In genomic region chr6:34045698-34046097, GRCh38 we compare ENCODE assay signal across 19 cellular contexts.
DNase-seq lines count a peak whose midpoint lies in the region; ATAC-seq and TF ChIP-seq lines count a peak whose summit lies in the region.
"Had no signal": no experiment of that assay in that cellular context is flagged by ENCODE, and none has a peak within 500 bp of the region (broad histone marks: within the 10 kb centered on the region; RNA-seq: fewer than 3 reads in every experiment).

No MANE protein-coding gene starts in this region.

- TF ChIP-seq CTCF in Loucy (conservative IDR thresholded peaks at IDR 0.05; ENCODE audit: low read length) (no peak), WERI-Rb-1 (IDR thresholded peaks at IDR 0.05; ENCODE audit: low read depth, low read length) (no peak), vagina (IDR thresholded peaks at IDR 0.05) (no peak)
- no peak for TF ChIP-seq CTCF in activated CD8-positive, alpha-beta T cell treated with anti-CD3 and anti-CD28 coated beads for 36 hours (IDR thresholded peaks at IDR 0.05)

- no peaks in the 10 kb centered on the region for H4K20me1 ChIP-seq in Loucy (ENCODE audit: insufficient read depth, low read length, poor library complexity, severe bottlenecking)

- H3K4me1 ChIP-seq in Loucy (ENCODE audit: insufficient read depth, low read length, poor library complexity, severe bottlenecking): peaks cover 26% of the 10 kb centered on the region
- H3K4me1 ChIP-seq in vagina: no peaks in the 10 kb centered on the region

- H3K36me3 ChIP-seq in Loucy (ENCODE audit: insufficient read depth, low read length) (no peaks in the 10 kb centered on the region), WERI-Rb-1 (peaks cover 7% of the 10 kb centered on the region; the same call in 1 of the 2 replicates), vagina (no peaks in the 10 kb centered on the region)

- no peak overlapping the region for H2AFZ ChIP-seq in Loucy (ENCODE audit: low read length)
- H2AFZ ChIP-seq: GM23248 had no signal

- CTCF ChIA-PET in activated CD8-positive, alpha-beta T cell treated with anti-CD3 and anti-CD28 coated beads for 36 hours (lab: Charles Lee): interaction anchor here (1.1 to 1.3 kb wide), 3 partner anchors 9 to 302 kb away, joined by 3 to 5 read pairs (median 4); no protein-coding TSS in a partner anchor

- no peak for TF ChIP-seq POLR2A in vagina (IDR thresholded peaks at IDR 0.05)

- DNase-seq in ELF-1 (ENCODE audit: low read depth, low spot score): peak; percentile 48
- no peak for DNase-seq in WERI-Rb-1
- DNase-seq in vagina (ENCODE audit: extremely low spot score in 2 of 2): no peak
- no peak for DNase-seq in activated CD8-positive, alpha-beta T cell treated with anti-CD3 and anti-CD28 coated beads for 36 hours
- DNase-seq: ACHN, DMS153, DMS79 treated with DMSO at 0.1 percent for 48 hours, GM23248, HCEC 1CT, HFFc6, Karpas-422, KBM-7 had no signal

- H3K27ac ChIP-seq in WERI-Rb-1 (peak overlapping the region; percentile 19; the same call in 1 of the 2 replicates), vagina (no peak overlapping the region)
- H3K27ac ChIP-seq: GM23248 had no signal

- no peaks in the 10 kb centered on the region for H3K27me3 ChIP-seq in Loucy (ENCODE audit: insufficient read depth, low read length, poor library complexity, severe bottlenecking)
- no peaks in the 10 kb centered on the region for H3K27me3 ChIP-seq in WERI-Rb-1 (ENCODE audit: insufficient read depth, low read depth, severe bottlenecking)
- H3K27me3 ChIP-seq in vagina: no peaks in the 10 kb centered on the region

- no peaks in the 10 kb centered on the region for H3K9me3 ChIP-seq in Loucy (ENCODE audit: insufficient read depth, low read depth, low read length)
- H3K9me3 ChIP-seq in WERI-Rb-1 (ENCODE audit: severe bottlenecking): no peaks in the 10 kb centered on the region
- H3K9me3 ChIP-seq in vagina: no peaks in the 10 kb centered on the region

- no peaks in the 10 kb centered on the region for H3K79me2 ChIP-seq in Loucy (ENCODE audit: insufficient read depth, low read length)

- POLR2A ChIA-PET in activated CD8-positive, alpha-beta T cell treated with anti-CD3 and anti-CD28 coated beads for 36 hours (lab: Charles Lee): no interaction called here

- peaks cover 12% of the 10 kb centered on the region for H3K4me1 Mint-ChIP-seq in activated CD8-positive, alpha-beta T cell treated with anti-CD3 and anti-CD28 coated beads for 36 hours (ENCODE audit: low read depth)
- H3K4me1 Mint-ChIP-seq: CD14-positive monocyte had no signal

- H3K36me3 Mint-ChIP-seq in activated CD8-positive, alpha-beta T cell treated with anti-CD3 and anti-CD28 coated beads for 36 hours (ENCODE audit: low read depth): no peaks in the 10 kb centered on the region
- H3K36me3 Mint-ChIP-seq: CD14-positive monocyte; CD4-positive, alpha-beta memory T cell had no signal

- no peaks in the 10 kb centered on the region for H3K27me3 Mint-ChIP-seq in activated CD8-positive, alpha-beta T cell treated with anti-CD3 and anti-CD28 coated beads for 36 hours
- H3K27me3 Mint-ChIP-seq: IgD-negative memory B cell had no signal

- H3F3A ChIP-seq in Loucy (ENCODE audit: low read depth): no peaks in the 10 kb centered on the region

- no peak overlapping the region for H3K27ac Mint-ChIP-seq in activated CD8-positive, alpha-beta T cell treated with anti-CD3 and anti-CD28 coated beads for 36 hours
- H3K27ac Mint-ChIP-seq: CD14-positive monocyte, HFFc6 had no signal

- H3K4me2 ChIP-seq in Loucy (ENCODE audit: low read depth, low read length, poor library complexity, severe bottlenecking): peak overlapping the region; percentile 56

- H3K4me3 Mint-ChIP-seq in activated CD8-positive, alpha-beta T cell treated with anti-CD3 and anti-CD28 coated beads for 36 hours: no peak overlapping the region
- H3K4me3 Mint-ChIP-seq: CD14-positive monocyte; CD4-positive, alpha-beta memory T cell; HFFc6; IgD-negative memory B cell had no signal

- H3K4me3 ChIP-seq in Loucy (ENCODE audit: low read length, poor library complexity, severe bottlenecking): no peak overlapping the region
- no peak overlapping the region for H3K4me3 ChIP-seq in WERI-Rb-1 (ENCODE audit: low read depth, low read length)
- no peak overlapping the region for H3K4me3 ChIP-seq in vagina
- H3K4me3 ChIP-seq: GM23248 had no signal

- intact Hi-C loops in vagina (cut with DNase I): no loop called here
- intact Hi-C loops in activated CD8-positive, alpha-beta T cell treated with anti-CD3 and anti-CD28 coated beads for 36 hours (cut with micrococcal nuclease): no loop called here

- H3K9me3 Mint-ChIP-seq in activated CD8-positive, alpha-beta T cell treated with anti-CD3 and anti-CD28 coated beads for 36 hours: no peaks in the 10 kb centered on the region
- H3K9me3 Mint-ChIP-seq: CD4-positive, alpha-beta memory T cell; HFFc6 had no signal

- peak overlapping the region; percentile 23 for H3K9ac ChIP-seq in Loucy (ENCODE audit: low read depth, low read length, poor library complexity, severe bottlenecking)
- H3K9ac ChIP-seq: GM23248 had no signal

- no peak for ATAC-seq in GM18858 (IDR thresholded peaks at IDR 0.05; ENCODE audit: unreplicated experiment)
- ATAC-seq in activated CD8-positive, alpha-beta T cell treated with anti-CD3 and anti-CD28 coated beads for 36 hours: no peak
- ATAC-seq in GM18511 (IDR thresholded peaks at IDR 0.05; ENCODE audit: unreplicated experiment): no peak
- ATAC-seq: HepG2 had no signal

- no peaks in the 10 kb centered on the region for H3K9me2 ChIP-seq in Loucy (replicated peaks; ENCODE audit: low read depth, low read length)
